Comparison of ENCODE assay signal across 9 cellular contexts in genomic region chr16:2035431-2036199, GRCh38. TPM values are rescaled to one million over a fixed set of nuclear protein-coding genes. Genes with fewer than 3 reads are reported as not detected.
A peak's percentile ranks its signal among the peaks of the same experiment; 100 is the strongest.
DNase-seq lines count a peak whose midpoint lies in the region; ATAC-seq, FAIRE-seq and TF ChIP-seq lines count a peak whose summit lies in the region.
"Had no signal": no experiment of that assay in that cellular context is flagged by ENCODE, and none has a peak within 500 bp of the region (broad histone marks: within the 10 kb centered on the region; RNA-seq: fewer than 3 reads in every experiment).

No MANE protein-coding gene starts in this region.

- TF ChIP-seq EP300 in sigmoid colon (IDR thresholded peaks at IDR 0.05) = no peak

- no peaks in the 10 kb centered on the region for H3K9me3 Mint-ChIP-seq in CD8-positive, alpha-beta memory T cell
- H3K9me3 Mint-ChIP-seq: stimulated activated memory B cell treated with anti-CD40 and anti-IgM and Interleukin-4, amounts not matched to agents 10 μg/mL and 1 μg/mL and 100 μg/mL, for 72 hours had no signal

- no peak for ATAC-seq in GM18517 (IDR thresholded peaks at IDR 0.05; ENCODE audit: unreplicated experiment)
- no peak for ATAC-seq in HG03565 (IDR thresholded peaks at IDR 0.05; ENCODE audit: unreplicated experiment)
- ATAC-seq: stimulated activated memory B cell treated with anti-CD40 and anti-IgM and Interleukin-4, amounts not matched to agents 10 μg/mL and 1 μg/mL and 100 μg/mL, for 72 hours had no signal

- no peaks in the 10 kb centered on the region for H3K9me3 ChIP-seq in sigmoid colon
- H3K9me3 ChIP-seq in CD8-positive, alpha-beta memory T cell (ENCODE audit: low read length) = no peaks in the 10 kb centered on the region

- DNase-seq in ELR (ENCODE audit: low read depth) (peak; percentile 81), RCC 7860 (ENCODE audit: low spot score) (peak; percentile 56), foreskin fibroblast (peak; percentile 86 to 94), sigmoid colon (peak; percentile 84), GM12892 (ENCODE audit: insufficient read length) (no peak)
- DNase-seq in CD8-positive, alpha-beta memory T cell = no peak

- CTCF ChIA-PET in CD8-positive, alpha-beta memory T cell (lab: Charles Lee) = no interaction called here

- TF ChIP-seq CTCF in foreskin fibroblast (IDR thresholded peaks at IDR 0.05; ENCODE audit: low read depth, low read length) = no peak
- no peak for TF ChIP-seq CTCF in sigmoid colon (IDR thresholded peaks at IDR 0.05)

- TF ChIP-seq POLR2A in sigmoid colon (IDR thresholded peaks at IDR 0.05) = no peak
- TF ChIP-seq POLR2A in GM12892 (IDR thresholded peaks at IDR 0.05; ENCODE audit: low read depth, low read length) = no peak

- H3K4me3 Mint-ChIP-seq in CD8-positive, alpha-beta memory T cell = no peak overlapping the region
- H3K4me3 Mint-ChIP-seq: stimulated activated memory B cell treated with anti-CD40 and anti-IgM and Interleukin-4, amounts not matched to agents 10 μg/mL and 1 μg/mL and 100 μg/mL, for 72 hours had no signal

- H3K27me3 Mint-ChIP-seq in CD8-positive, alpha-beta memory T cell = no peaks in the 10 kb centered on the region

- H3K27me3 ChIP-seq in sigmoid colon = no peaks in the 10 kb centered on the region
- no peaks in the 10 kb centered on the region for H3K27me3 ChIP-seq in CD8-positive, alpha-beta memory T cell (ENCODE audit: insufficient read depth, low read length, poor library complexity, severe bottlenecking)

- peak overlapping the region; percentile 78 to 90 (median 82) for H3K27ac ChIP-seq in sigmoid colon
- no peak overlapping the region for H3K27ac ChIP-seq in CD8-positive, alpha-beta memory T cell (ENCODE audit: low read depth, low read length)

- no peaks in the 10 kb centered on the region for H3K4me1 Mint-ChIP-seq in CD8-positive, alpha-beta memory T cell

- POLR2A ChIA-PET in CD8-positive, alpha-beta memory T cell (lab: Charles Lee) = interaction anchor here (2.0 kb wide), 1 partner anchor 12 kb away, joined by 6 read pairs; the partner anchor contains the start of genes NTHL1 and TSC2

- WGBS in sigmoid colon, 2 donors = 46 to 58% methylated on average over 34 of the region's 34 CpGs

- peaks cover 0 to 76% (median 75%) of the 10 kb centered on the region in 4 donors for H3K4me1 ChIP-seq in sigmoid colon
- no peaks in the 10 kb centered on the region for H3K4me1 ChIP-seq in CD8-positive, alpha-beta memory T cell (ENCODE audit: insufficient read depth, low read length)

- peak overlapping the region in 1 of 8 donors; percentile 38 for H3K27ac Mint-ChIP-seq in CD8-positive, alpha-beta memory T cell
- H3K27ac Mint-ChIP-seq: stimulated activated memory B cell treated with anti-CD40 and anti-IgM and Interleukin-4, amounts not matched to agents 10 μg/mL and 1 μg/mL and 100 μg/mL, for 72 hours had no signal

- H3K4me3 ChIP-seq in foreskin fibroblast (ENCODE audit: low read depth in 1 of 2, low read length in 2 of 2) = peak overlapping the region; percentile 5 to 22
- peak overlapping the region in 3 of 4 donors; percentile 4 to 30 (median 29) for H3K4me3 ChIP-seq in sigmoid colon
- no peak overlapping the region for H3K4me3 ChIP-seq in CD8-positive, alpha-beta memory T cell (ENCODE audit: low read length)

- intact Hi-C loops in sigmoid colon (cut with DNase I) = no loop called here

- H3K36me3 ChIP-seq in sigmoid colon = peaks cover 0 to 6% (median 2%) of the 10 kb centered on the region in 4 donors
- H3K36me3 ChIP-seq in CD8-positive, alpha-beta memory T cell (ENCODE audit: insufficient read depth, low read length) = no peaks in the 10 kb centered on the region

- no peak for FAIRE-seq in RCC 7860 (lab: Jason Lieb, UNC)
- no peak for FAIRE-seq in GM12892 (lab: Jason Lieb, UNC)

- no peaks in the 10 kb centered on the region for H3K36me3 Mint-ChIP-seq in CD8-positive, alpha-beta memory T cell
- H3K36me3 Mint-ChIP-seq: stimulated activated memory B cell treated with anti-CD40 and anti-IgM and Interleukin-4, amounts not matched to agents 10 μg/mL and 1 μg/mL and 100 μg/mL, for 72 hours had no signal

RNA-seq across cellular contexts. Expression of gene NHERF2, which starts 8.9 kb away (rescaled TPM):
- 10 to 100 TPM; 23.5 to 57.9 (median 29.5) TPM for total RNA-seq in sigmoid colon
- polyA plus RNA-seq in sigmoid colon = 100 to 1,000 TPM in 1 of 3 donors, 10 to 100 TPM in 2; 46.7 to 105 (median 65.4) TPM
- polyA plus RNA-seq in GM12892 (2012; ENCODE audit: missing spikeins) = not detected
- total RNA-seq in CD8-positive, alpha-beta memory T cell = 1 to 10 TPM; 3.0 to 4.1 TPM
- polyA plus RNA-seq in CD8-positive, alpha-beta memory T cell = 0.51 TPM

RNA-seq across cellular contexts. Expression of gene NTHL1, which starts 12.0 kb away (rescaled TPM):
- 10 to 100 TPM; 18.4 to 33.8 (median 25.6) TPM for total RNA-seq in sigmoid colon
- 10 to 100 TPM; 20.4 to 44.5 (median 35.6) TPM for polyA plus RNA-seq in sigmoid colon
- polyA plus RNA-seq in GM12892 (2012; ENCODE audit: missing spikeins) = 8.4 TPM
- 10 to 100 TPM; 28.7 to 29.5 TPM for total RNA-seq in CD8-positive, alpha-beta memory T cell
- 16.3 TPM for polyA plus RNA-seq in CD8-positive, alpha-beta memory T cell

RNA-seq across cellular contexts. Expression of gene TSC2, which starts 12.2 kb away (rescaled TPM):
- total RNA-seq in sigmoid colon = 10 to 100 TPM; 25.0 to 80.9 (median 36.9) TPM
- 10 to 100 TPM; 16.9 to 58.4 (median 31.2) TPM for polyA plus RNA-seq in sigmoid colon
- 23.7 TPM for polyA plus RNA-seq in GM12892 (2012; ENCODE audit: missing spikeins)
- 10 to 100 TPM; 79.3 to 86.3 TPM for total RNA-seq in CD8-positive, alpha-beta memory T cell
- 46.4 TPM for polyA plus RNA-seq in CD8-positive, alpha-beta memory T cell

RNA-seq across cellular contexts. Expression of gene NPW, which starts 16.0 kb away (rescaled TPM):
- total RNA-seq in sigmoid colon = not detected
- polyA plus RNA-seq in sigmoid colon = under 1 TPM in 1 of 3 donors, not detected in 2; 0.71 TPM
- polyA plus RNA-seq in GM12892 (2012; ENCODE audit: missing spikeins) = not detected
- 10 to 100 TPM in 1 of 2 experiments, 1 to 10 TPM in 1; 9.4 to 12.5 TPM for total RNA-seq in CD8-positive, alpha-beta memory T cell
- not detected for polyA plus RNA-seq in CD8-positive, alpha-beta memory T cell

RNA-seq across cellular contexts. Expression of gene ZNF598, which starts 26.0 kb away (rescaled TPM):
- total RNA-seq in sigmoid colon = 10 to 100 TPM; 12.8 to 27.2 (median 17.7) TPM
- polyA plus RNA-seq in sigmoid colon = 10 to 100 TPM; 20.3 to 57.0 (median 21.0) TPM
- 9.7 TPM for polyA plus RNA-seq in GM12892 (2012; ENCODE audit: missing spikeins)
- total RNA-seq in CD8-positive, alpha-beta memory T cell = 10 to 100 TPM; 91.8 to 96.6 TPM
- polyA plus RNA-seq in CD8-positive, alpha-beta memory T cell = 11.3 TPM

Comparison
In these comparisons a context has a peak if more than half of its experiments do, and no peak if none do; other contexts are left out.
1. DNase-seq: peak in ELR (single experiment), RCC 7860 (single experiment), foreskin fibroblast (2 of 2) and sigmoid colon (single experiment); none in GM12892 (single experiment) and CD8-positive, alpha-beta memory T cell (0 of 5).
2. RNA of gene NHERF2, which starts 8.9 kb away (total RNA-seq): 23.5 to 57.9 TPM in sigmoid colon; 3.0 to 4.1 TPM in CD8-positive, alpha-beta memory T cell; every median in the first group is over 4 times any median in the second.